In the genomic region with DNA sequence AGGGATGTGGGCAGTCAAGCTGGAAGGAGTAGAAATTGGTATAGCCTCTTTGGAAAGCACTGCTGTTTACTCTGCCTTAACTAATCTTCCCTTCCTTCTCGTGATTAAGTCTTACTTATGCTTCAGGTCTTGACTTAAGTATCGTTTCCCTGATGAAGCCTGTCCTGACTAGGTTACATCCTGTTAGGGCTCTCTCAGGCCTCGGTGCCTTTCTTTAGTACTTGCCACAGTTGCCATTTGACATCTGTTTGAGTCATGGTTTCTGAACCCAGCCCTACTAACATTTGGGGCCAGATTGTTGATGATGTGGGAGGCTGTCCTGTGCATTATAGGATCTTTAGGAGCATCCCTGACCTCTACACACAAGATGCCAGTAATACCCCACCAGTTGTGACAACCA, we compare ENCODE assay signal across 23 cellular contexts.
"Had no signal": no experiment of that assay in that cellular context is flagged by ENCODE, and none has a peak within 500 bp of the region (broad histone marks: within the 10 kb centered on the region; RNA-seq: fewer than 3 reads in every experiment).

No MANE protein-coding gene starts in this region.

- H3K27me3 Mint-ChIP-seq: naive thymus-derived CD4-positive, alpha-beta T cell; progenitor cell of endocrine pancreas; stimulated activated naive CD8-positive, alpha-beta T cell treated with anti-CD3 and anti-CD28 coated beads, Interleukin-15, amount 100 ng/mL, for 72 hours had no signal

- H3K4me1 Mint-ChIP-seq: endodermal cell, neural progenitor cell had no signal

- H3K4me3 Mint-ChIP-seq: endodermal cell; naive thymus-derived CD4-positive, alpha-beta T cell; nephron; neural progenitor cell; stimulated activated naive CD8-positive, alpha-beta T cell treated with anti-CD3 and anti-CD28 coated beads, Interleukin-15, amount 100 ng/mL, for 72 hours had no signal

- ATAC-seq: foreskin keratinocyte; gastroesophageal sphincter; heart left ventricle; left cardiac atrium; left lung; naive thymus-derived CD4-positive, alpha-beta T cell; sciatic nerve; stimulated activated naive CD8-positive, alpha-beta T cell treated with anti-CD3 and anti-CD28 coated beads, Interleukin-15, amount 100 ng/mL, for 72 hours; upper lobe of right lung had no signal

- H3K27ac Mint-ChIP-seq: endodermal cell, nephron, neural progenitor cell, progenitor cell of endocrine pancreas had no signal

- H3K9me3 Mint-ChIP-seq: stimulated activated naive CD8-positive, alpha-beta T cell treated with anti-CD3 and anti-CD28 coated beads, Interleukin-15, amount 100 ng/mL, for 72 hours had no signal

- DNase-seq: dorsolateral prefrontal cortex; effector CD8-positive, alpha-beta T cell; endodermal cell; foreskin keratinocyte; heart left ventricle; left cardiac atrium; left lung; mesendoderm; midbrain; naive thymus-derived CD4-positive, alpha-beta T cell; stimulated activated CD4-positive, alpha-beta T cell treated with anti-CD3 and anti-CD28 coated beads, Interleukin-12 subunit alpha, Interleukin-12 subunit beta, amount 100 ng/mL, for 4 hours; stimulated activated CD4-positive, alpha-beta T cell treated with anti-CD3 and anti-CD28 coated beads, Interleukin-1b, Interleukin-23, amount 100 ng/mL, for 48 hours; stimulated activated CD4-positive, alpha-beta T cell treated with anti-CD3 and anti-CD28 coated beads, Interleukin-4, amount 100 ng/mL, for 1 hour; stimulated activated CD8-positive, alpha-beta memory T cell treated with anti-CD3 and anti-CD28 coated beads, Interleukin-4, amount 100 ng/mL, for 48 hours; stimulated activated naive CD8-positive, alpha-beta T cell treated with anti-CD3 and anti-CD28 coated beads, Interleukin-15, amount 100 ng/mL, for 72 hours; transverse colon; upper lobe of right lung; uterus had no signal
